In the genomic region with DNA sequence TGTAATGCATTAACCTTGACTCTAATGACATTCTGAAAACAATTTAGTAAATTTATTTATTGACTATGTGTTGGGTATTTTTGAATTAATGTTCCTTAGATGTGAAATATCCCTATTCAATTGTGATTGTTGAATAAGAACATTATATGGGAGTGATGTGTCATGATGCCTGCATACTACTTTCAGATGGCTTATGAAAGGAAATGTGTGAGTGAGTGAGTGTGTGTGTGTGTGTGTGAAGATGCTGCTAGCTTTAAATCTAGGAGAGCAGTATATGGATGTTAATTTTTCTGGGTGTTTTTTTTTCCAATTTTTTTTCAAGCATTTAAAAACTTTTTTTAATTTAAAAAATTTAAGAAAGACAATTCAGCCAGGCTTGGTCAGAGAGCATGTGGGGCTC, we compare ENCODE assay signal across 19 cellular contexts. TPM values are rescaled to one million over a fixed set of nuclear protein-coding genes. Genes with fewer than 3 reads are reported as not detected.
"Had no signal": no experiment of that assay in that cellular context is flagged by ENCODE, and none has a peak within 500 bp of the region (broad histone marks: within the 10 kb centered on the region; RNA-seq: fewer than 3 reads in every experiment).

No MANE protein-coding gene starts in this region.

- H3K27ac ChIP-seq: cardiac muscle cell, esophagus squamous epithelium, gastroesophageal sphincter, heart left ventricle, left lung had no signal

- H3K9me3 Mint-ChIP-seq: dendritic cell treated with granulocyte-macrophage colony-stimulating factor and Interleukin-4, amounts not matched to agents 40 ng/mL and 50 ng/mL, for 4 days had no signal

- H3K36me3 ChIP-seq: cardiac muscle cell, esophagus squamous epithelium, gastroesophageal sphincter, heart left ventricle, left lung, transverse colon had no signal

- H3K27me3 ChIP-seq: cardiac muscle cell, esophagus squamous epithelium, gastroesophageal sphincter, heart left ventricle, left lung, transverse colon had no signal

- H3K4me1 ChIP-seq: esophagus squamous epithelium, gastroesophageal sphincter, left lung had no signal

- H3K4me3 Mint-ChIP-seq: activated naive CD8-positive, alpha-beta T cell; dendritic cell treated with granulocyte-macrophage colony-stimulating factor and Interleukin-4, amounts not matched to agents 40 ng/mL and 50 ng/mL, for 4 days had no signal

- H3K27me3 Mint-ChIP-seq: activated naive CD8-positive, alpha-beta T cell; progenitor cell of endocrine pancreas had no signal

- H3K27ac Mint-ChIP-seq: activated naive CD8-positive, alpha-beta T cell; dendritic cell treated with granulocyte-macrophage colony-stimulating factor and Interleukin-4, amounts not matched to agents 40 ng/mL and 50 ng/mL, for 4 days; progenitor cell of endocrine pancreas had no signal

- H3K4me3 ChIP-seq: cardiac muscle cell, esophagus squamous epithelium, gastroesophageal sphincter, heart left ventricle, left lung, transverse colon had no signal

- DNase-seq: activated CD4-positive, alpha-beta T cell treated with anti-CD3 and anti-CD28 coated beads, Interleukin-2, amount 50 U/mL, for 4 hours; activated gamma-delta T cell treated with Interleukin-2 at 50 U/mL for 16 hours; amniotic stem cell; effector memory CD4-positive, alpha-beta T cell; esophagus squamous epithelium; heart left ventricle; left lung; occipital lobe; stimulated activated CD4-positive, alpha-beta T cell treated with anti-CD3 and anti-CD28 coated beads, Interleukin-12 subunit alpha, Interleukin-12 subunit beta, amount 100 ng/mL, for 4 hours; stimulated activated CD4-positive, alpha-beta T cell treated with anti-CD3 and anti-CD28 coated beads, Interleukin-1b, Interleukin-23, amount 100 ng/mL, for 48 hours; stimulated activated naive CD4-positive, alpha-beta T cell treated with Interleukin-2 at 50 U/mL for 16 hours; T-helper 2 cell; transverse colon had no signal

- H3K9me3 ChIP-seq: esophagus squamous epithelium, gastroesophageal sphincter, heart left ventricle, left lung, transverse colon had no signal

- ATAC-seq: gastroesophageal sphincter, heart left ventricle had no signal

RNA-seq across cellular contexts. Expression of a gene that starts 32.5 kb away (rescaled TPM):
- polyA plus RNA-seq: neural cell had no signal
